Comparison of ENCODE assay signal across 29 cellular contexts in genomic region chr4:9891740-9892139, GRCh38.
"Had no signal": no experiment of that assay in that cellular context is flagged by ENCODE, and none has a peak within 500 bp of the region (broad histone marks: within the 10 kb centered on the region; RNA-seq: fewer than 3 reads in every experiment).

No MANE protein-coding gene starts in this region.

- ATAC-seq: effector memory CD8-positive, alpha-beta T cell; esophagus mucosa; foreskin keratinocyte; gastrocnemius medialis; gastroesophageal sphincter; heart left ventricle; heart right ventricle had no signal

- DNase-seq: colonic mucosa; cortex of kidney; dermis blood vessel endothelial cell; dorsolateral prefrontal cortex; effector CD4-positive, alpha-beta T cell; effector CD8-positive, alpha-beta T cell; effector memory CD4-positive, alpha-beta T cell; effector memory CD8-positive, alpha-beta T cell; endodermal cell; erythroblast; esophagus squamous epithelium; foreskin fibroblast; foreskin keratinocyte; foreskin melanocyte; gastrocnemius medialis; glutamatergic neuron; head of caudate nucleus; heart left ventricle; heart right ventricle had no signal

- H3K4me1 ChIP-seq: colonic mucosa, esophagus muscularis mucosa, esophagus squamous epithelium, foreskin keratinocyte, gastrocnemius medialis, gastroesophageal sphincter had no signal

- H3K27ac Mint-ChIP-seq: effector memory CD8-positive, alpha-beta T cell; endodermal cell had no signal

- FAIRE-seq: colon, endometrium, endothelial cell of umbilical vein, frontal cortex had no signal

- H3K9me3 ChIP-seq: colonic mucosa, esophagus muscularis mucosa, esophagus squamous epithelium, gastrocnemius medialis, gastroesophageal sphincter, heart left ventricle, heart right ventricle had no signal

- H3K9me3 Mint-ChIP-seq: dendritic cell treated with granulocyte-macrophage colony-stimulating factor and Interleukin-4, amounts not matched to agents 40 ng/mL and 50 ng/mL, for 4 days; effector memory CD8-positive, alpha-beta T cell; endodermal cell had no signal

- H3K36me3 ChIP-seq: colonic mucosa, esophagus muscularis mucosa, esophagus squamous epithelium, gastrocnemius medialis, gastroesophageal sphincter, heart left ventricle, heart right ventricle had no signal

- H3K4me3 ChIP-seq: colonic mucosa, coronary artery, dorsolateral prefrontal cortex, esophagus muscularis mucosa, esophagus squamous epithelium, gastrocnemius medialis, gastroesophageal sphincter, heart left ventricle, heart right ventricle had no signal

- H3K4me1 Mint-ChIP-seq: endodermal cell had no signal

- H3K27ac ChIP-seq: colonic mucosa, coronary artery, dorsolateral prefrontal cortex, epithelial cell of prostate, esophagus muscularis mucosa, esophagus squamous epithelium, foreskin keratinocyte, gastrocnemius medialis, gastroesophageal sphincter, heart left ventricle, heart right ventricle had no signal

- H3K4me3 Mint-ChIP-seq: dendritic cell treated with granulocyte-macrophage colony-stimulating factor and Interleukin-4, amounts not matched to agents 40 ng/mL and 50 ng/mL, for 4 days; effector memory CD8-positive, alpha-beta T cell; endodermal cell had no signal

- H3K27me3 Mint-ChIP-seq: dendritic cell treated with granulocyte-macrophage colony-stimulating factor and Interleukin-4, amounts not matched to agents 40 ng/mL and 50 ng/mL, for 4 days had no signal

- H3K27me3 ChIP-seq: colonic mucosa, dorsolateral prefrontal cortex, esophagus muscularis mucosa, esophagus squamous epithelium, foreskin keratinocyte, gastrocnemius medialis, gastroesophageal sphincter, heart left ventricle had no signal
